Comparison of ENCODE assay signal across 24 cellular contexts in the genomic region with DNA sequence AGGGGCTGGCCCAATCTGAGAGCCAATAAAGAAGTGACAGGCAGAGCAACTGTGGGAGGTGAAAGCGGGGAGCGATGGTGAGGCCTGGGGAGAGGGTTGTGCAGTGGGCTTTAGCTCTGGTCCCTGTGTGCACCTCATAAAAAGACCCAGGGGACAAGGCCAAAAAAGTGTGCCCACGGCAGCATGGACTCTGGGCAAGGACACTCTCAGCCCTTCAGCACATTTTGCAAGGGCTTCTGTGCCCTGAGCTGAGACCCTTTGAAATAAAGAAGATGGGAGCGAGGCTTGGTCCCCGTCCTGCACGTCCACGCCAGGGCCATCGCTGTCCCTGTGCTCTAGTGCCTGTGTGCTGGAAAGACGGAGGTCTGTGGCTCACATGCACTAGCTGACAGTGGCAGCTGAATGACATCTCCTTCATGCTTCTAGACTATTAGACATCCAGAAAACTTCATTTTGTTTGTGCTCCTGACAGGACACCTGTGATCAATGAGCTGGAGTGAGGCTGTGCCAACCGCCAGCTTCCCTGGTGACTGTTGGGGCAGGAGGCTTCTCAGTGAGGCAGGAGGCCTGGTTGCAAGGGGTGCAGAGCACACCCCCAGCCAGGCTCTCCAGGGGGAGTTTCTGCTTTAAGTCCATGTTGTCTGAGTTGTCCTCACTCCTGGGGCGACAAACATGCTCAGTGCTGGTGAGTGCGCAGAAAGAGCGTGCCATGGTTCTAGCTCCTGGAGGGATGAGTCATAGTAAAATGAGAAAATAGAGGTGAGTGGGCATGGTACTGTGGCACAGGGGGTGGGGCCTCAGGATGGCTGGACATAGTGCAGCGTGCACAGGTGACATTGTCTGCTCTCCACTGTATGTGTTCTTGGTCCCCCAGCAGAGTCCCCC.
A peak's percentile ranks its signal among the peaks of the same experiment; 100 is the strongest.
DNase-seq lines count a peak whose midpoint lies in the region; ATAC-seq and TF ChIP-seq lines count a peak whose summit lies in the region.
"Had no signal": no experiment of that assay in that cellular context is flagged by ENCODE, and none has a peak within 500 bp of the region (broad histone marks: within the 10 kb centered on the region; RNA-seq: fewer than 3 reads in every experiment).

No MANE protein-coding gene starts in this region.

- H3K27me3 ChIP-seq in cardiac muscle cell (no peaks in the 10 kb centered on the region), foreskin keratinocyte (peaks cover 6% of the 10 kb centered on the region), osteoblast (ENCODE audit: insufficient read depth, low read length) (no peaks in the 10 kb centered on the region), aorta (ENCODE audit: control insufficient read depth in 1 of 2, insufficient read depth in 2 of 2, low read length in 1 of 2) (no peaks in the 10 kb centered on the region), A673 (replicated peaks; ENCODE audit: insufficient read depth, low read depth, low read length, poor library complexity) (peaks cover 4% of the 10 kb centered on the region)
- H3K27me3 ChIP-seq: upper lobe of left lung had no signal

- H3K4me3 ChIP-seq in cardiac muscle cell (no peak overlapping the region), osteoblast (ENCODE audit: insufficient read depth, low read length) (no peak overlapping the region), aorta (ENCODE audit: low read length in 2 of 2) (no peak overlapping the region), A673 (ENCODE audit: low read depth, low read length, poor library complexity, severe bottlenecking) (no peak overlapping the region)
- H3K4me3 ChIP-seq: upper lobe of left lung had no signal

- H3K27ac Mint-ChIP-seq in natural killer cell treated with Interleukin-12 subunit alpha and Interleukin-12 subunit beta and Interleukin-15 and Interleukin-18, amount 100 ng/mL, for 72 hours = no peak overlapping the region
- H3K27ac Mint-ChIP-seq: activated naive CD8-positive, alpha-beta T cell treated with anti-CD3 and anti-CD28 coated beads, Interleukin-2, amount 10 ng/mL, durations not matched to agents 7 days and 5 days; activated T-helper 17 cell treated with anti-CD3 and anti-CD28 coated beads, Interleukin-2, amount 50 U/mL, for 72 hours; WTC11 had no signal

- no peak for TF ChIP-seq CTCF in cardiac muscle cell (IDR thresholded peaks at IDR 0.05; ENCODE audit: low read depth, low read length)
- no peak for TF ChIP-seq CTCF in foreskin keratinocyte (conservative IDR thresholded peaks at IDR 0.05)
- no peak for TF ChIP-seq CTCF in osteoblast (IDR thresholded peaks at IDR 0.05; ENCODE audit: extremely low read depth, low read depth, low read length)
- no peak for TF ChIP-seq CTCF in A673 (conservative IDR thresholded peaks at IDR 0.05; ENCODE audit: low read depth, low read length)

- H3K79me2 ChIP-seq in osteoblast (ENCODE audit: insufficient read depth, low read length) = no peaks in the 10 kb centered on the region

- WGBS in aorta, 2 donors = 96% methylated on average over 14 of the region's 14 CpGs

- no peaks in the 10 kb centered on the region for H3K36me3 Mint-ChIP-seq in natural killer cell treated with Interleukin-12 subunit alpha and Interleukin-12 subunit beta and Interleukin-15 and Interleukin-18, amount 100 ng/mL, for 72 hours
- H3K36me3 Mint-ChIP-seq: activated naive CD8-positive, alpha-beta T cell treated with anti-CD3 and anti-CD28 coated beads, Interleukin-2, amount 10 ng/mL, durations not matched to agents 7 days and 5 days; WTC11 had no signal

- H2AFZ ChIP-seq in osteoblast (ENCODE audit: low read length) = no peak overlapping the region

- ATAC-seq in Right ventricle myocardium inferior = no peak
- ATAC-seq in foreskin keratinocyte = peak; percentile 51
- no peak for ATAC-seq in aorta (ENCODE audit: low FRiP score)
- no peak for ATAC-seq in natural killer cell treated with Interleukin-12 subunit alpha and Interleukin-12 subunit beta and Interleukin-15 and Interleukin-18, amount 100 ng/mL, for 72 hours
- ATAC-seq in HG02870 (IDR thresholded peaks at IDR 0.05; ENCODE audit: unreplicated experiment) = no peak
- ATAC-seq: activated T-helper 17 cell treated with anti-CD3 and anti-CD28 coated beads, Interleukin-2, amount 50 U/mL, for 72 hours; Panc1; WTC11 had no signal

- H3K4me1 ChIP-seq in cardiac muscle cell (ENCODE audit: low read depth) (peaks cover 43% of the 10 kb centered on the region), foreskin keratinocyte (no peaks in the 10 kb centered on the region), osteoblast (ENCODE audit: insufficient read depth, low read length) (no peaks in the 10 kb centered on the region), aorta (ENCODE audit: control insufficient read depth in 1 of 2, insufficient read depth in 2 of 2, low read length in 2 of 2) (no peaks in the 10 kb centered on the region), A673 (ENCODE audit: insufficient read depth, low read length, poor library complexity, severe bottlenecking) (no peaks in the 10 kb centered on the region)
- H3K4me1 ChIP-seq: upper lobe of left lung had no signal

- CTCF ChIA-PET in A673 (lab: Charles Lee) = no interaction called here

- H3K36me3 ChIP-seq in cardiac muscle cell (no peaks in the 10 kb centered on the region), osteoblast (ENCODE audit: insufficient read depth, low read length) (no peaks in the 10 kb centered on the region), aorta (ENCODE audit: control insufficient read depth in 1 of 2, insufficient read depth in 2 of 2, low read length in 1 of 2) (no peaks in the 10 kb centered on the region), A673 (ENCODE audit: insufficient read depth, low read length, poor library complexity, severe bottlenecking) (no peaks in the 10 kb centered on the region)
- H3K36me3 ChIP-seq: upper lobe of left lung had no signal

- no peaks in the 10 kb centered on the region for H3K27me3 Mint-ChIP-seq in natural killer cell treated with Interleukin-12 subunit alpha and Interleukin-12 subunit beta and Interleukin-15 and Interleukin-18, amount 100 ng/mL, for 72 hours
- H3K27me3 Mint-ChIP-seq: activated T-helper 17 cell treated with anti-CD3 and anti-CD28 coated beads, Interleukin-2, amount 50 U/mL, for 72 hours had no signal

- no peaks in the 10 kb centered on the region for H3K9me3 Mint-ChIP-seq in natural killer cell treated with Interleukin-12 subunit alpha and Interleukin-12 subunit beta and Interleukin-15 and Interleukin-18, amount 100 ng/mL, for 72 hours
- H3K9me3 Mint-ChIP-seq: activated naive CD8-positive, alpha-beta T cell treated with anti-CD3 and anti-CD28 coated beads, Interleukin-2, amount 10 ng/mL, durations not matched to agents 7 days and 5 days; activated T-helper 17 cell treated with anti-CD3 and anti-CD28 coated beads, Interleukin-2, amount 50 U/mL, for 72 hours had no signal

- BruUV-seq in A673 (replicated peaks; lab: Mats Ljungman, UMichigan) = no TSS peak

- POLR2A ChIA-PET in A673 (lab: Charles Lee; ENCODE audit: low non-redundant PET) = no interaction called here

- H4K20me1 ChIP-seq in osteoblast (ENCODE audit: insufficient read depth, low read length) = no peaks in the 10 kb centered on the region

- no peaks in the 10 kb centered on the region for H3K4me1 Mint-ChIP-seq in natural killer cell treated with Interleukin-12 subunit alpha and Interleukin-12 subunit beta and Interleukin-15 and Interleukin-18, amount 100 ng/mL, for 72 hours (ENCODE audit: low read depth in 2 of 2)
- H3K4me1 Mint-ChIP-seq: activated naive CD8-positive, alpha-beta T cell treated with anti-CD3 and anti-CD28 coated beads, Interleukin-2, amount 10 ng/mL, durations not matched to agents 7 days and 5 days; activated T-helper 17 cell treated with anti-CD3 and anti-CD28 coated beads, Interleukin-2, amount 50 U/mL, for 72 hours had no signal

- no peak overlapping the region for H3K4me2 ChIP-seq in osteoblast (ENCODE audit: insufficient read depth, low read length)

- no peak overlapping the region for H3K4me3 Mint-ChIP-seq in natural killer cell treated with Interleukin-12 subunit alpha and Interleukin-12 subunit beta and Interleukin-15 and Interleukin-18, amount 100 ng/mL, for 72 hours
- H3K4me3 Mint-ChIP-seq: activated naive CD8-positive, alpha-beta T cell treated with anti-CD3 and anti-CD28 coated beads, Interleukin-2, amount 10 ng/mL, durations not matched to agents 7 days and 5 days; activated T-helper 17 cell treated with anti-CD3 and anti-CD28 coated beads, Interleukin-2, amount 50 U/mL, for 72 hours; WTC11 had no signal

- no peak for DNase-seq in cardiac muscle cell (ENCODE audit: low read depth in 1 of 2, low spot score in 1 of 2)
- no peak for DNase-seq in Right ventricle myocardium inferior (ENCODE audit: missing footprints)
- no peak for DNase-seq in foreskin keratinocyte
- peak; percentile 30 for DNase-seq in osteoblast (ENCODE audit: insufficient read length, low spot score, missing footprints)
- DNase-seq in aorta = peak; percentile 25 to 35
- DNase-seq in A673 (ENCODE audit: low spot score) = no peak
- no peak for DNase-seq in natural killer cell treated with Interleukin-12 subunit alpha and Interleukin-12 subunit beta and Interleukin-15 and Interleukin-18, amount 100 ng/mL, for 72 hours (ENCODE audit: low spot score)
- DNase-seq: activated CD4-positive, alpha-beta T cell treated with anti-CD3 and anti-CD28 coated beads, Interleukin-2, amount 50 U/mL, for 1 hour; activated naive CD8-positive, alpha-beta T cell treated with anti-CD3 and anti-CD28 coated beads, Interleukin-2, amount 10 ng/mL, durations not matched to agents 7 days and 5 days; C1 segment of cervical spinal cord; effector memory CD4-positive, alpha-beta T cell; erythroblast; KG1; NCI-H1417 treated with DMSO at 0.1 percent for 48 hours; NCI-H2081 treated with DMSO at 0.1 percent for 48 hours; NCI-H226; NCI-H69; small intestine; stimulated activated CD4-positive, alpha-beta T cell treated with anti-CD3 and anti-CD28 coated beads, Interleukin-2, amount 100 ng/mL, for 24 hours had no signal

- H3K9me3 ChIP-seq in cardiac muscle cell (ENCODE audit: low read depth) = no peaks in the 10 kb centered on the region
- no peaks in the 10 kb centered on the region for H3K9me3 ChIP-seq in osteoblast (ENCODE audit: low read depth, low read length)
- no peaks in the 10 kb centered on the region for H3K9me3 ChIP-seq in aorta (ENCODE audit: control insufficient read depth, low read length)
- no peaks in the 10 kb centered on the region for H3K9me3 ChIP-seq in A673 (ENCODE audit: low read depth, low read length, poor library complexity, severe bottlenecking)
- H3K9me3 ChIP-seq: upper lobe of left lung had no signal

- intact Hi-C loops in Right ventricle myocardium inferior (cut with DNase I) = no loop called here
- intact Hi-C loops in aorta (cut with DNase I) = no loop called here
- intact Hi-C loops in A673 (cut with micrococcal nuclease; ENCODE audit: unreplicated experiment) = no loop called here

- H3K27ac ChIP-seq in cardiac muscle cell = peak overlapping the region; percentile 31
- no peak overlapping the region for H3K27ac ChIP-seq in foreskin keratinocyte
- no peak overlapping the region for H3K27ac ChIP-seq in osteoblast (ENCODE audit: low read depth, low read length)
- no peak overlapping the region for H3K27ac ChIP-seq in aorta (ENCODE audit: low read depth in 1 of 2, low read length in 2 of 2)
- H3K27ac ChIP-seq in A673 (ENCODE audit: low read depth, low read length, poor library complexity, severe bottlenecking) = no peak overlapping the region
- H3K27ac ChIP-seq: upper lobe of left lung had no signal

Comparison
In these comparisons a context has a peak if more than half of its experiments do, and no peak if none do; other contexts are left out.
1. DNase-seq: peak in osteoblast (single experiment) and aorta (2 of 2); none in cardiac muscle cell (0 of 2), Right ventricle myocardium inferior (single experiment), foreskin keratinocyte (0 of 2), A673 (single experiment) and natural killer cell treated with Interleukin-12 subunit alpha and Interleukin-12 subunit beta and Interleukin-15 and Interleukin-18, amount 100 ng/mL, for 72 hours (single experiment).